ENCODE assay signal across 1 cellular context in genomic region chr13:77019756-77020155, GRCh38.
TF ChIP-seq lines count a peak whose summit lies in the region.

No MANE protein-coding gene starts in this region.

TF ChIP-seq in GM12878, 131 proteins besides CTCF, POLR2A, EP300 and RAD21:
- no peak for TF ChIP-seq JUND (IDR thresholded peaks at IDR 0.05; ENCODE audit: low read depth, low read length)
- no peak for TF ChIP-seq ASH2L (IDR thresholded peaks at IDR 0.05; ENCODE audit: borderline replicate concordance, low read depth)
- TF ChIP-seq, protein P1, sequence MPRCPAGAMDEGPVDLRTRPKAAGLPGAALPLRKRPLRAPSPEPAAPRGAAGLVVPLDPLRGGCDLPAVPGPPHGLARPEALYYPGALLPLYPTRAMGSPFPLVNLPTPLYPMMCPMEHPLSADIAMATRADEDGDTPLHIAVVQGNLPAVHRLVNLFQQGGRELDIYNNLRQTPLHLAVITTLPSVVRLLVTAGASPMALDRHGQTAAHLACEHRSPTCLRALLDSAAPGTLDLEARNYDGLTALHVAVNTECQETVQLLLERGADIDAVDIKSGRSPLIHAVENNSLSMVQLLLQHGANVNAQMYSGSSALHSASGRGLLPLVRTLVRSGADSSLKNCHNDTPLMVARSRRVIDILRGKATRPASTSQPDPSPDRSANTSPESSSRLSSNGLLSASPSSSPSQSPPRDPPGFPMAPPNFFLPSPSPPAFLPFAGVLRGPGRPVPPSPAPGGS (IDR thresholded peaks at IDR 0.05; ENCODE audit: borderline replicate concordance, insufficient read depth, low read depth, low read length, poor library complexity, severe bottlenecking): no peak
- TF ChIP-seq RCOR1 (conservative IDR thresholded peaks at IDR 0.05; ENCODE audit: low read depth, low read length): no peak
- no peak for TF ChIP-seq USF1 (IDR thresholded peaks at IDR 0.05; ENCODE audit: borderline replicate concordance, extremely low read length, insufficient read depth, low read depth, low read length)
- no peak for TF ChIP-seq SPI1 (IDR thresholded peaks at IDR 0.05; ENCODE audit: borderline replicate concordance, insufficient read depth, low read depth, low read length)
- TF ChIP-seq GABPA (IDR thresholded peaks at IDR 0.05; ENCODE audit: low read depth): no peak
- TF ChIP-seq, protein P2, sequence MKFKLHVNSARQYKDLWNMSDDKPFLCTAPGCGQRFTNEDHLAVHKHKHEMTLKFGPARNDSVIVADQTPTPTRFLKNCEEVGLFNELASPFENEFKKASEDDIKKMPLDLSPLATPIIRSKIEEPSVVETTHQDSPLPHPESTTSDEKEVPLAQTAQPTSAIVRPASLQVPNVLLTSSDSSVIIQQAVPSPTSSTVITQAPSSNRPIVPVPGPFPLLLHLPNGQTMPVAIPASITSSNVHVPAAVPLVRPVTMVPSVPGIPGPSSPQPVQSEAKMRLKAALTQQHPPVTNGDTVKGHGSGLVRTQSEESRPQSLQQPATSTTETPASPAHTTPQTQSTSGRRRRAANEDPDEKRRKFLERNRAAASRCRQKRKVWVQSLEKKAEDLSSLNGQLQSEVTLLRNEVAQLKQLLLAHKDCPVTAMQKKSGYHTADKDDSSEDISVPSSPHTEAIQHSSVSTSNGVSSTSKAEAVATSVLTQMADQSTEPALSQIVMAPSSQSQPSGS (IDR thresholded peaks at IDR 0.05; ENCODE audit: low read length): no peak
- no peak for TF ChIP-seq LARP7 (IDR thresholded peaks at IDR 0.05)
- TF ChIP-seq CBX3 (IDR thresholded peaks at IDR 0.05; ENCODE audit: borderline replicate concordance, low read depth): no peak
- no peak for TF ChIP-seq MTA2 (IDR thresholded peaks at IDR 0.05; ENCODE audit: low read depth)
- TF ChIP-seq, protein P3, sequence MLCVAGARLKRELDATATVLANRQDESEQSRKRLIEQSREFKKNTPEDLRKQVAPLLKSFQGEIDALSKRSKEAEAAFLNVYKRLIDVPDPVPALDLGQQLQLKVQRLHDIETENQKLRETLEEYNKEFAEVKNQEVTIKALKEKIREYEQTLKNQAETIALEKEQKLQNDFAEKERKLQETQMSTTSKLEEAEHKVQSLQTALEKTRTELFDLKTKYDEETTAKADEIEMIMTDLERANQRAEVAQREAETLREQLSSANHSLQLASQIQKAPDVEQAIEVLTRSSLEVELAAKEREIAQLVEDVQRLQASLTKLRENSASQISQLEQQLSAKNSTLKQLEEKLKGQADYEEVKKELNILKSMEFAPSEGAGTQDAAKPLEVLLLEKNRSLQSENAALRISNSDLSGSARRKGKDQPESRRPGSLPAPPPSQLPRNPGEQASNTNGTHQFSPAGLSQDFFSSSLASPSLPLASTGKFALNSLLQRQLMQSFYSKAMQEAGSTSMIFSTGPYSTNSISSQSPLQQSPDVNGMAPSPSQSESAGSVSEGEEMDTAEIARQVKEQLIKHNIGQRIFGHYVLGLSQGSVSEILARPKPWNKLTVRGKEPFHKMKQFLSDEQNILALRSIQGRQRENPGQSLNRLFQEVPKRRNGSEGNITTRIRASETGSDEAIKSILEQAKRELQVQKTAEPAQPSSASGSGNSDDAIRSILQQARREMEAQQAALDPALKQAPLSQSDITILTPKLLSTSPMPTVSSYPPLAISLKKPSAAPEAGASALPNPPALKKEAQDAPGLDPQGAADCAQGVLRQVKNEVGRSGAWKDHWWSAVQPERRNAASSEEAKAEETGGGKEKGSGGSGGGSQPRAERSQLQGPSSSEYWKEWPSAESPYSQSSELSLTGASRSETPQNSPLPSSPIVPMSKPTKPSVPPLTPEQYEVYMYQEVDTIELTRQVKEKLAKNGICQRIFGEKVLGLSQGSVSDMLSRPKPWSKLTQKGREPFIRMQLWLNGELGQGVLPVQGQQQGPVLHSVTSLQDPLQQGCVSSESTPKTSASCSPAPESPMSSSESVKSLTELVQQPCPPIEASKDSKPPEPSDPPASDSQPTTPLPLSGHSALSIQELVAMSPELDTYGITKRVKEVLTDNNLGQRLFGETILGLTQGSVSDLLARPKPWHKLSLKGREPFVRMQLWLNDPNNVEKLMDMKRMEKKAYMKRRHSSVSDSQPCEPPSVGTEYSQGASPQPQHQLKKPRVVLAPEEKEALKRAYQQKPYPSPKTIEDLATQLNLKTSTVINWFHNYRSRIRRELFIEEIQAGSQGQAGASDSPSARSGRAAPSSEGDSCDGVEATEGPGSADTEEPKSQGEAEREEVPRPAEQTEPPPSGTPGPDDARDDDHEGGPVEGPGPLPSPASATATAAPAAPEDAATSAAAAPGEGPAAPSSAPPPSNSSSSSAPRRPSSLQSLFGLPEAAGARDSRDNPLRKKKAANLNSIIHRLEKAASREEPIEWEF (IDR thresholded peaks at IDR 0.05; ENCODE audit: insufficient replicate concordance, low read depth, low read length): no peak
- no peak for TF ChIP-seq RELA (IDR thresholded peaks at IDR 0.05; ENCODE audit: borderline replicate concordance, partially characterized antibody)
- TF ChIP-seq ZZZ3 (IDR thresholded peaks at IDR 0.05; ENCODE audit: control insufficient read depth, insufficient read length, low read depth): no peak
- TF ChIP-seq BCLAF1 (IDR thresholded peaks at IDR 0.05): no peak
- no peak for TF ChIP-seq CREB1 (IDR thresholded peaks at IDR 0.05; ENCODE audit: low read depth)
